22 cellular contexts compared by ENCODE assay signal in the genomic region with DNA sequence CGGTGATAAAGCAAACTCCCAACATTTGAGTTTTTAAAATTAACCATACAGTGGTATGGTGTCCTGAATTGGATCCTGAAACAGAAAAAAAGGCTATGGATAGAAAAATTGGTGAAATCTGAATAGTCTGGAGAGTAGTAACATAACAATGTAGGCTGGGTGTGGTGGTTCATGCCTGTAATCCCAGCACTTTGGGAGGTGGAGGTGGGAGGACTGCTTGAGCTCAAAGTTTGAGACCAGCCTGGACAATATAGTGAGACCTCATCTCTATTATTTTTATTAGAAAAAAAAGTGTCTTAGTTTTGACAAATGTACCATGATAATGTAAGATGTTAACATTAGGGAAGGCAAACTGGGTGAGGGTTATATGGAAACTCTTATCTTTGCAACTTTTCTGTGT.
"Had no signal": no experiment of that assay in that cellular context is flagged by ENCODE, and none has a peak within 500 bp of the region (broad histone marks: within the 10 kb centered on the region; RNA-seq: fewer than 3 reads in every experiment).

No MANE protein-coding gene starts in this region.

- DNase-seq: activated B cell treated with CpG ODN at 0.5 μM for 24 hours; activated CD4-positive, alpha-beta memory T cell treated with anti-CD3 and anti-CD28 coated beads for 36 hours; activated CD4-positive, alpha-beta T cell treated with anti-CD3 and anti-CD28 coated beads for 36 hours; anterior cingulate cortex; body of pancreas; dermis blood vessel endothelial cell; effector CD8-positive, alpha-beta T cell; erythroblast; foreskin fibroblast; heart right ventricle; left colon; mesenchymal stem cell; mucosa of descending colon; nephron progenitor cell; nucleus accumbens; posterior cingulate gyrus; sigmoid colon; stimulated activated CD4-positive, alpha-beta T cell treated with anti-CD3 and anti-CD28 coated beads, Interleukin-15, amount 100 ng/mL, for 24 hours; stimulated activated CD8-positive, alpha-beta memory T cell treated with anti-CD3 and anti-CD28 coated beads, Interleukin-4, amount 100 ng/mL, for 48 hours; stimulated activated naive CD4-positive, alpha-beta T cell; upper lobe of left lung had no signal

- H3K27me3 Mint-ChIP-seq: activated B cell treated with CpG ODN at 0.5 μM for 24 hours; activated CD4-positive, alpha-beta memory T cell treated with anti-CD3 and anti-CD28 coated beads for 36 hours; activated CD4-positive, alpha-beta T cell treated with anti-CD3 and anti-CD28 coated beads for 36 hours had no signal

- ATAC-seq: activated CD4-positive, alpha-beta T cell treated with anti-CD3 and anti-CD28 coated beads for 36 hours; body of pancreas; heart right ventricle; left colon; mucosa of descending colon had no signal

- H3K27ac Mint-ChIP-seq: activated B cell treated with CpG ODN at 0.5 μM for 24 hours; activated CD4-positive, alpha-beta memory T cell treated with anti-CD3 and anti-CD28 coated beads for 36 hours; activated CD4-positive, alpha-beta T cell treated with anti-CD3 and anti-CD28 coated beads for 36 hours; nephron progenitor cell; T-helper 1 cell treated with Interleukin-12 subunit alpha and Interleukin-12 subunit beta and Interleukin-4 antibody, amounts not matched to agents 30 μg/mL and 1 μg/mL, for 36 hours had no signal

- H3K4me3 Mint-ChIP-seq: activated B cell treated with CpG ODN at 0.5 μM for 24 hours; activated CD4-positive, alpha-beta memory T cell treated with anti-CD3 and anti-CD28 coated beads for 36 hours; activated CD4-positive, alpha-beta T cell treated with anti-CD3 and anti-CD28 coated beads for 36 hours; nephron progenitor cell; T-helper 1 cell treated with Interleukin-12 subunit alpha and Interleukin-12 subunit beta and Interleukin-4 antibody, amounts not matched to agents 30 μg/mL and 1 μg/mL, for 36 hours had no signal

- H3K9me3 Mint-ChIP-seq: activated B cell treated with CpG ODN at 0.5 μM for 24 hours; activated CD4-positive, alpha-beta memory T cell treated with anti-CD3 and anti-CD28 coated beads for 36 hours; nephron progenitor cell; T-helper 1 cell treated with Interleukin-12 subunit alpha and Interleukin-12 subunit beta and Interleukin-4 antibody, amounts not matched to agents 30 μg/mL and 1 μg/mL, for 36 hours had no signal

- H3K4me1 Mint-ChIP-seq: nephron progenitor cell had no signal
